ENCODE assay signal across 35 cellular contexts in the genomic region with DNA sequence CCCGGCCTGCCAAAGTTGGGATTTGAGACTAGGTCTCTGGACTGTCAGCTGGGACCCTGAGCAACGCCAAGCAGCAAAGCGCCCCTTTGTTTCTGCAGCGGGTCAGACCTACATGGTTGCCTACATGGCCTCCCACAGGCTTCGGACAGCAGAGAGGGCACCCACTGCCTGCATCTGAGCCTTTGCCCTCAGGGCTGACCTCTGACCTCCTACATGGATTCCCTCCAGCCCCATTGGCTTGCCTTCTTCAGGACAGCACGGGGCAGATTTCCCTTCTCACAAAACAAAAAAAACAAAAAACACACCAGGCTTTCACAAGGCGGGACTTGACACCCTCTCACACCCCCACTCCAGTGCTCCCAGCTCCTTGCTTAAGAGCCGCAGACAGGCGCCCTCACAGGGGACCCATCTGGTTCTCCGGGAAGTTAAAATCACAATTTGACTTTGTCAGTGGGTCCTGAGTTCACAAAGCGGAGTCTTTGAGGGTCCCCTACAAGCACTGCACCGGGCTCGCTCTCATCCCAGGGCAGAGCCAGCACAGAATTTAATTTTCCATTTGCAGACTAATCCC. TPM values are rescaled to one million over a fixed set of nuclear protein-coding genes. Genes with fewer than 3 reads are reported as not detected.
"Had no signal": no experiment of that assay in that cellular context is flagged by ENCODE, and none has a peak within 500 bp of the region (broad histone marks: within the 10 kb centered on the region; RNA-seq: fewer than 3 reads in every experiment).

No MANE protein-coding gene starts in this region.

- H2AFZ ChIP-seq: parathyroid adenoma had no signal

- H3K27ac ChIP-seq: adrenal gland, body of pancreas, colonic mucosa, gastrocnemius medialis, lower lobe of right lung, parathyroid adenoma, right atrium auricular region, spleen, testis, transverse colon had no signal

- H3K4me3 Mint-ChIP-seq: activated naive CD4-positive, alpha-beta T cell treated with anti-CD3 and anti-CD28 coated beads for 36 hours; activated naive CD8-positive, alpha-beta T cell treated with anti-CD3 and anti-CD28 coated beads for 36 hours; activated T-helper 1 cell treated with anti-CD3 and anti-CD28 coated beads, Interleukin-12 subunit alpha, Interleukin-12 subunit beta, Interleukin-2, Interleukin-4 antibody, amounts not matched to agents 30 ng/mL and 10 ng/mL and 1 ng/mL, durations not matched to agents 14 hours and 24 hours and 36 hours; natural killer cell treated with Interleukin-12 subunit alpha and Interleukin-12 subunit beta and Interleukin-15 and Interleukin-18, amount 100 ng/mL, for 72 hours had no signal

- FAIRE-seq: kidney had no signal

- H3K4me3 ChIP-seq: adrenal gland, body of pancreas, colonic mucosa, gastrocnemius medialis, lower lobe of right lung, mucosa of descending colon, right atrium auricular region, spleen, testis, transverse colon had no signal

- H3K4me1 ChIP-seq: adrenal gland, body of pancreas, colonic mucosa, gastrocnemius medialis, parathyroid adenoma, right atrium auricular region, transverse colon had no signal

- H3K36me3 ChIP-seq: adrenal gland, colonic mucosa, gastrocnemius medialis, lower lobe of right lung, right atrium auricular region, spleen, transverse colon had no signal

- H3K27me3 Mint-ChIP-seq: natural killer cell treated with Interleukin-12 subunit alpha and Interleukin-12 subunit beta and Interleukin-15 and Interleukin-18, amount 100 ng/mL, for 72 hours had no signal

- H3K9ac ChIP-seq: parathyroid adenoma had no signal

- H3K9me3 ChIP-seq: adrenal gland, body of pancreas, colonic mucosa, gastrocnemius medialis, lower lobe of right lung, mucosa of descending colon, right atrium auricular region, testis, transverse colon had no signal

- H3K9me3 Mint-ChIP-seq: activated naive CD4-positive, alpha-beta T cell treated with anti-CD3 and anti-CD28 coated beads for 36 hours; activated naive CD8-positive, alpha-beta T cell treated with anti-CD3 and anti-CD28 coated beads for 36 hours; activated T-helper 1 cell treated with anti-CD3 and anti-CD28 coated beads, Interleukin-12 subunit alpha, Interleukin-12 subunit beta, Interleukin-2, Interleukin-4 antibody, amounts not matched to agents 30 ng/mL and 10 ng/mL and 1 ng/mL, durations not matched to agents 14 hours and 24 hours and 36 hours; natural killer cell treated with Interleukin-12 subunit alpha and Interleukin-12 subunit beta and Interleukin-15 and Interleukin-18, amount 100 ng/mL, for 72 hours had no signal

- H3K79me2 ChIP-seq: parathyroid adenoma had no signal

- H3K27ac Mint-ChIP-seq: activated naive CD4-positive, alpha-beta T cell treated with anti-CD3 and anti-CD28 coated beads for 36 hours; activated naive CD8-positive, alpha-beta T cell treated with anti-CD3 and anti-CD28 coated beads for 36 hours; activated T-helper 1 cell treated with anti-CD3 and anti-CD28 coated beads, Interleukin-12 subunit alpha, Interleukin-12 subunit beta, Interleukin-2, Interleukin-4 antibody, amounts not matched to agents 30 ng/mL and 10 ng/mL and 1 ng/mL, durations not matched to agents 14 hours and 24 hours and 36 hours; natural killer cell treated with Interleukin-12 subunit alpha and Interleukin-12 subunit beta and Interleukin-15 and Interleukin-18, amount 100 ng/mL, for 72 hours had no signal

- ATAC-seq: body of pancreas; gastrocnemius medialis; lower lobe of right lung; mucosa of descending colon; natural killer cell treated with Interleukin-12 subunit alpha and Interleukin-12 subunit beta and Interleukin-15 and Interleukin-18, amount 100 ng/mL, for 72 hours; SK-N-SH treated with all-trans-retinoic acid at 6 μM for 48 hours; stimulated activated naive CD8-positive, alpha-beta T cell treated with anti-CD3 and anti-CD28 coated beads, Interleukin-15, Interleukin-2, amounts not matched to agents 100 U/mL and 50 U/mL, for 24 hours had no signal

- H3K27me3 ChIP-seq: adrenal gland, body of pancreas, colonic mucosa, gastrocnemius medialis, right atrium auricular region, testis, transverse colon had no signal

- H3K36me3 Mint-ChIP-seq: activated naive CD8-positive, alpha-beta T cell treated with anti-CD3 and anti-CD28 coated beads for 36 hours; natural killer cell treated with Interleukin-12 subunit alpha and Interleukin-12 subunit beta and Interleukin-15 and Interleukin-18, amount 100 ng/mL, for 72 hours had no signal

- DNase-seq: activated CD4-positive, alpha-beta T cell treated with anti-CD3 and anti-CD28 coated beads for 4 hours; activated CD4-positive, alpha-beta T cell treated with anti-CD3 and anti-CD28 coated beads, Interleukin-2, amount 50 U/mL, for 4 hours; activated effector memory CD4-positive, alpha-beta T cell treated with anti-CD3 and anti-CD28 coated beads, Interleukin-2, amount 50 U/mL, for 16 hours; activated naive CD4-positive, alpha-beta T cell treated with anti-CD3 and anti-CD28 coated beads for 36 hours; activated naive CD8-positive, alpha-beta T cell treated with anti-CD3 and anti-CD28 coated beads for 36 hours; activated T-cell treated with anti-CD3 and anti-CD28 coated beads for 4 hours; adrenal gland; aorta; body of pancreas; cerebellar nuclear complex; colonic mucosa; effector memory CD4-positive, alpha-beta T cell; erythroblast; gastrocnemius medialis; hippocampal formation; kidney; lower lobe of right lung; mesenchymal stem cell; nucleus accumbens; spleen; stimulated activated CD4-positive, alpha-beta T cell treated with anti-CD3 and anti-CD28 coated beads, Interleukin-2, amount 100 ng/mL, for 48 hours; stimulated activated naive CD8-positive, alpha-beta T cell treated with anti-CD3 and anti-CD28 coated beads, Interleukin-15, Interleukin-2, amounts not matched to agents 100 U/mL and 50 U/mL, for 24 hours; T-helper 2 cell; testis; transverse colon had no signal

RNA-seq across cellular contexts. Expression of a gene that starts 33.2 kb away (rescaled TPM):
- total RNA-seq: activated naive CD4-positive, alpha-beta T cell treated with anti-CD3 and anti-CD28 coated beads for 36 hours; activated naive CD8-positive, alpha-beta T cell treated with anti-CD3 and anti-CD28 coated beads for 36 hours; activated T-helper 1 cell treated with anti-CD3 and anti-CD28 coated beads, Interleukin-12 subunit alpha, Interleukin-12 subunit beta, Interleukin-2, Interleukin-4 antibody, amounts not matched to agents 30 ng/mL and 10 ng/mL and 1 ng/mL, durations not matched to agents 14 hours and 24 hours and 36 hours; body of pancreas; dermis microvascular lymphatic vessel endothelial cell; gastrocnemius medialis; myocyte; natural killer cell treated with Interleukin-12 subunit alpha and Interleukin-12 subunit beta and Interleukin-15 and Interleukin-18, amount 100 ng/mL, for 72 hours; pulmonary artery endothelial cell; right atrium auricular region; urinary bladder had no signal
- polyA plus RNA-seq: aorta had no signal
